8 cellular contexts compared by ENCODE assay signal in the genomic region with DNA sequence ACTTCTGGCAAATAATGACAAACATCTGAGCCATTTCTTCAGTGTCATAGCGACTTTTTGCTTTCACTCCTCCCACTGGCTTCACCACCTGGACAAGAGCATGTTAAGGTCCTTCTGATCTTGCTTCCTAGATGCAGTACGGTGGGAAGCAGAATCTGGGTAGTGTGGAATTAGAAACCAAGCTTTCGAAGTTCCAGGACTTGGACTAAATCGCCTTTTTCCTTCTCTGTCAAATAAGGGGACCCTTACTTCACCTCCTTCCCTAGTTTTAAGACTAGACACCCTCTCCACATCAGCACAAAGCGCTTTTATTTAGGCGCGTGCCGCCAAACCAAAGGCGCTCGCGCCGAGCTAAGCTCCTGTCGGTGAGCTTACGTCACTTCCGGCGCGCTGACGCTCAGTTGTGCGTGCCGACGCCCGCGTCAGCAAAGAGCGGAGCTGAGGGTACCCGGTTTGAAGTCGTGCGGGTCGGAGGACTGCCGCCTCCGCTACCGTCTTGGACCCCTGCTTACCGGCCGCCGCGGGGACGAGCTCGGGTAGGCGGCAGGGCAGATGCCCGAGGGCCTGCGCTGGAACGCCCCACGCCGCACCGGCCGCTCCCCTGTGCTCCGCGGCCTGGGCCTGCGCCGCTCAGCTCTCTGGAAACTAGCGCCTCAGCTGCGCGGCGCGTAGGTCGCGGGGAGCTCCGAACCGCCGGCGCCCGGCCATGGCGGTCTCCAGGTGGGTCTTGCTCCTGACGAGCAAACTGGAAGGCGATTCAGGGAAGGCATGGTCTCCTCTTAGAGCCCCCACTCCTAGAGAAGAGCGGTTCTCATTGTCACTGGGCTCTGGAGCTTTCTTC. TPM values are rescaled to one million over a fixed set of nuclear protein-coding genes. Genes with fewer than 3 reads are reported as not detected.
A peak's percentile ranks its signal among the peaks of the same experiment; 100 is the strongest.
DNase-seq lines count a peak whose midpoint lies in the region; ATAC-seq and TF ChIP-seq lines count a peak whose summit lies in the region.

BTAF1 (plus strand) TSS at position 400 of the 841 bp plus-strand sequence; CDS start at position 707, 307 bp downstream.

- H3K79me2 ChIP-seq in trophoblast cell (ENCODE audit: control insufficient read depth, insufficient read depth, low read length, poor library complexity): peaks cover 3% of the 10 kb centered on the region

- peak within 1 kb of the TSS; percentile 70 for H2BK5ac ChIP-seq in trophoblast cell (ENCODE audit: low read depth, low read length, poor library complexity)

- no peak within 1 kb of the TSS for H2BK12ac ChIP-seq in trophoblast cell (ENCODE audit: low read length)

- H3K4me3 Mint-ChIP-seq in activated naive CD8-positive, alpha-beta T cell treated with anti-CD3 and anti-CD28 coated beads, Interleukin-2, amount 50 U/mL, for 24 hours: peak within 1 kb of the TSS; percentile 90

- peak within 1 kb of the TSS; percentile 73 for H3K4ac ChIP-seq in trophoblast cell (ENCODE audit: low read depth, low read length)

- ATAC-seq in HG02588 (IDR thresholded peaks at IDR 0.05; ENCODE audit: unreplicated experiment): peak; percentile 97
- ATAC-seq in activated naive CD8-positive, alpha-beta T cell treated with anti-CD3 and anti-CD28 coated beads, Interleukin-2, amount 50 U/mL, for 24 hours: peak; percentile 99

- H3K23ac ChIP-seq in trophoblast cell (ENCODE audit: low read length): no peak within 1 kb of the TSS

- H4K91ac ChIP-seq in trophoblast cell (ENCODE audit: low read depth, low read length): peak within 1 kb of the TSS; percentile 84

- H3K14ac ChIP-seq in trophoblast cell (ENCODE audit: low read length): peak within 1 kb of the TSS; percentile 95

- H3K36me3 ChIP-seq in cardiac muscle cell (peaks cover 10% of the 10 kb centered on the region), trophoblast cell (ENCODE audit: control insufficient read depth in 1 of 2, insufficient read depth in 2 of 2, low read length in 2 of 2) (peaks cover 0 to 1% of the 10 kb centered on the region in 2 experiments), transverse colon (no peaks in the 10 kb centered on the region)

- H3K4me1 ChIP-seq in cardiac muscle cell (ENCODE audit: low read depth) (peaks cover 18% of the 10 kb centered on the region), trophoblast cell (ENCODE audit: control insufficient read depth in 1 of 2, insufficient read depth in 2 of 2, low read length in 2 of 2) (peaks cover 2 to 4% of the 10 kb centered on the region in 2 experiments), transverse colon (peaks cover 5 to 32% (median 19%) of the 10 kb centered on the region in 4 donors)

- TF ChIP-seq EP300 in transverse colon (IDR thresholded peaks at IDR 0.05; ENCODE audit: low read depth): no peak

- H3K4me1 Mint-ChIP-seq in activated naive CD8-positive, alpha-beta T cell treated with anti-CD3 and anti-CD28 coated beads, Interleukin-2, amount 50 U/mL, for 24 hours: peaks cover 44% of the 10 kb centered on the region

- peaks cover 6% of the 10 kb centered on the region for H3K79me1 ChIP-seq in trophoblast cell (ENCODE audit: low read length)

- no peaks in the 10 kb centered on the region for H3K9me3 Mint-ChIP-seq in activated naive CD8-positive, alpha-beta T cell treated with anti-CD3 and anti-CD28 coated beads, Interleukin-2, amount 50 U/mL, for 24 hours

- peak within 1 kb of the TSS; percentile 97 for H4K8ac ChIP-seq in trophoblast cell (ENCODE audit: low read depth, low read length)

- intact Hi-C loops in transverse colon (cut with DNase I; ENCODE audit: low total_unique reads): no loop called here

- WGBS in trophoblast cell (ENCODE audit: extremely low coverage, insufficient coverage, insufficient read length): no CpG with 5 or more reads among the region's 65 CpGs
- 0 to 1% methylated on average over 4 to 63 of the region's 65 CpGs for WGBS in transverse colon (ENCODE audit: low coverage in 1 of 2), 2 donors

- peak within 1 kb of the TSS; percentile 96 for H3K27ac ChIP-seq in cardiac muscle cell
- peak within 1 kb of the TSS; percentile 78 for H3K27ac ChIP-seq in trophoblast cell (ENCODE audit: low read depth, low read length)
- peak within 1 kb of the TSS; percentile 91 to 99 (median 95) for H3K27ac ChIP-seq in transverse colon

- peaks cover 17% of the 10 kb centered on the region for H3K36me3 Mint-ChIP-seq in activated naive CD8-positive, alpha-beta T cell treated with anti-CD3 and anti-CD28 coated beads, Interleukin-2, amount 50 U/mL, for 24 hours (ENCODE audit: low read depth)

- TF ChIP-seq POLR2A in transverse colon (IDR thresholded peaks at IDR 0.05): peak; percentile 88

- TF ChIP-seq CTCF in GM10266 (IDR thresholded peaks at IDR 0.05; ENCODE audit: control insufficient read depth, insufficient read depth, low read depth, missing control alignments): no peak
- no peak for TF ChIP-seq CTCF in cardiac muscle cell (IDR thresholded peaks at IDR 0.05; ENCODE audit: low read depth, low read length)
- TF ChIP-seq CTCF in transverse colon (IDR thresholded peaks at IDR 0.05): peak in 1 of 5 experiments; percentile 13

- no peak within 1 kb of the TSS for H2AK5ac ChIP-seq in trophoblast cell (ENCODE audit: low read length)

- H3K4me3 ChIP-seq in cardiac muscle cell (peak within 1 kb of the TSS; percentile 57), trophoblast cell (ENCODE audit: low read depth, low read length) (peak within 1 kb of the TSS; percentile 95), transverse colon (peak within 1 kb of the TSS; percentile 70 to 91 (median 82))

- H2AFZ ChIP-seq in trophoblast cell (ENCODE audit: insufficient read depth, low read length, poor library complexity): peak within 1 kb of the TSS; percentile 92

- peak within 1 kb of the TSS; percentile 96 for H3K27ac Mint-ChIP-seq in activated naive CD8-positive, alpha-beta T cell treated with anti-CD3 and anti-CD28 coated beads, Interleukin-2, amount 50 U/mL, for 24 hours

- peak; percentile 87 for DNase-seq in GM10266 (ENCODE audit: extremely low spot score)
- peak; percentile 85 for DNase-seq in NCI-H1092 (lab: John Stamatoyannopoulos, UW)
- DNase-seq in SW480 (ENCODE audit: low spot score): peak; percentile 85
- DNase-seq in activated naive CD8-positive, alpha-beta T cell treated with anti-CD3 and anti-CD28 coated beads, Interleukin-2, amount 50 U/mL, for 24 hours: peak; percentile 94
- peak; percentile 95 to 100 for DNase-seq in cardiac muscle cell (ENCODE audit: low read depth in 1 of 2, low spot score in 1 of 2)
- DNase-seq in trophoblast cell: peak; percentile 98 to 100
- DNase-seq in transverse colon: peak; percentile 94

- peaks cover 2% of the 10 kb centered on the region for H3K27me3 Mint-ChIP-seq in activated naive CD8-positive, alpha-beta T cell treated with anti-CD3 and anti-CD28 coated beads, Interleukin-2, amount 50 U/mL, for 24 hours

- H3K18ac ChIP-seq in trophoblast cell (ENCODE audit: low read length): peak within 1 kb of the TSS; percentile 98

- in situ Hi-C loops in transverse colon (cut with MboI; ENCODE audit: low pct_ligation_motif_present in 1 of 4, low pct_unique_long_range_greater_than_20kb in 1 of 4, low sequenced_read_pairs in 3 of 4): loop anchor here (25.0 kb wide), 2 partner anchors 136 to 536 kb away; partner anchors contain the start of gene TNKS2 (in 1 of the 4)

- H2BK120ac ChIP-seq in trophoblast cell (ENCODE audit: insufficient read depth, low read length, poor library complexity): peak within 1 kb of the TSS; percentile 56

- no peaks in the 10 kb centered on the region for H3K27me3 ChIP-seq in cardiac muscle cell
- no peaks in the 10 kb centered on the region for H3K27me3 ChIP-seq in trophoblast cell (ENCODE audit: insufficient read depth, low read length)
- H3K27me3 ChIP-seq in transverse colon: peaks cover 7% of the 10 kb centered on the region

- H4K12ac ChIP-seq in trophoblast cell (ENCODE audit: low read depth, low read length): peak within 1 kb of the TSS; percentile 82

- peak within 1 kb of the TSS; percentile 90 for H3K9ac ChIP-seq in trophoblast cell (ENCODE audit: low read length)

- H3K4me2 ChIP-seq in trophoblast cell (ENCODE audit: low read length): peak within 1 kb of the TSS; percentile 87

- no peaks in the 10 kb centered on the region for H3K9me3 ChIP-seq in cardiac muscle cell (ENCODE audit: low read depth)
- H3K9me3 ChIP-seq in trophoblast cell (ENCODE audit: insufficient read depth, low read depth, low read length): no peaks in the 10 kb centered on the region
- peaks cover 9% of the 10 kb centered on the region in 2 donors for H3K9me3 ChIP-seq in transverse colon

RNA-seq across cellular contexts. Expression of gene BTAF1, which starts in this region (rescaled TPM):
- total RNA-seq in cardiac muscle cell (61.3 and 121 TPM in 2 replicates), transverse colon (10 to 100 TPM; 23.9 to 58.6 (median 37.0) TPM)
- polyA plus RNA-seq in cardiac muscle cell: 35.1 and 73.5 TPM in 2 replicates
- 19.8 and 20.2 TPM in 2 replicates for polyA plus RNA-seq in trophoblast cell (2013)

Comparison
In these comparisons a context has a peak if more than half of its experiments do, and no peak if none do; other contexts are left out.
1. Peak in every context shown above with its lines: DNase-seq, ATAC-seq, H3K4me3 ChIP-seq and H3K27ac ChIP-seq.